ENCODE assay signal across 12 cellular contexts in genomic region chr1:63189677-63190076, GRCh38.
A peak's percentile ranks its signal among the peaks of the same experiment; 100 is the strongest.
DNase-seq lines count a peak whose midpoint lies in the region; ATAC-seq and TF ChIP-seq lines count a peak whose summit lies in the region.
"Had no signal": no experiment of that assay in that cellular context is flagged by ENCODE, and none has a peak within 500 bp of the region (broad histone marks: within the 10 kb centered on the region; RNA-seq: fewer than 3 reads in every experiment).

No MANE protein-coding gene starts in this region.

- DNase-seq in NCI-H2029 treated with DMSO at 0.1 percent for 48 hours (lab: John Stamatoyannopoulos, UW) (peak; percentile 23), NCI-H2029 (lab: John Stamatoyannopoulos, UW) (no peak), NCI-H1417 treated with DMSO at 0.1 percent for 48 hours (lab: John Stamatoyannopoulos, UW) (peak; percentile 86), WERI-Rb-1 (no peak), progenitor cell of endocrine pancreas (ENCODE audit: low spot score, unreplicated experiment) (no peak)
- DNase-seq: HFFc6, thyroid gland had no signal

- H3K36me3 ChIP-seq in WERI-Rb-1, result no peaks in the 10 kb centered on the region
- H3K36me3 ChIP-seq: cardiac muscle cell, thyroid gland had no signal

- H3K4me3 Mint-ChIP-seq in progenitor cell of endocrine pancreas (ENCODE audit: low read depth), result no peak overlapping the region
- H3K4me3 Mint-ChIP-seq: HFFc6 had no signal

- H3K36me3 Mint-ChIP-seq in progenitor cell of endocrine pancreas (ENCODE audit: insufficient read depth), result no peaks in the 10 kb centered on the region

- H3K4me1 Mint-ChIP-seq in progenitor cell of endocrine pancreas (ENCODE audit: low read depth), result peaks cover 4% of the 10 kb centered on the region

- H3K27me3 ChIP-seq in WERI-Rb-1 (ENCODE audit: insufficient read depth, low read depth, severe bottlenecking), result no peaks in the 10 kb centered on the region
- H3K27me3 ChIP-seq: thyroid gland had no signal

- H3K9me3 Mint-ChIP-seq in progenitor cell of endocrine pancreas (ENCODE audit: low read depth), result no peaks in the 10 kb centered on the region

- no peak overlapping the region for H3K27ac ChIP-seq in WERI-Rb-1
- H3K27ac ChIP-seq: A549, cardiac muscle cell, thyroid gland had no signal

- no peaks in the 10 kb centered on the region for H3K27me3 Mint-ChIP-seq in progenitor cell of endocrine pancreas

- ATAC-seq in GM19467 (IDR thresholded peaks at IDR 0.05; ENCODE audit: unreplicated experiment), result no peak
- no peak for ATAC-seq in HG03095 (IDR thresholded peaks at IDR 0.05; ENCODE audit: unreplicated experiment)
- ATAC-seq in GM21423 (IDR thresholded peaks at IDR 0.05; ENCODE audit: unreplicated experiment), result no peak
- ATAC-seq: A549 had no signal

- H3K9me3 ChIP-seq in WERI-Rb-1 (ENCODE audit: severe bottlenecking), result no peaks in the 10 kb centered on the region
- H3K9me3 ChIP-seq: A549, thyroid gland had no signal

- TF ChIP-seq CTCF in WERI-Rb-1 (IDR thresholded peaks at IDR 0.05; ENCODE audit: low read depth, low read length), result peak; percentile 38
- TF ChIP-seq CTCF in progenitor cell of endocrine pancreas (IDR thresholded peaks at IDR 0.05; ENCODE audit: unreplicated experiment), result peak; percentile 45

- no peak overlapping the region for H3K27ac Mint-ChIP-seq in progenitor cell of endocrine pancreas
- H3K27ac Mint-ChIP-seq: HFFc6 had no signal

- no peak overlapping the region for H3K4me3 ChIP-seq in WERI-Rb-1 (ENCODE audit: low read depth, low read length)
- H3K4me3 ChIP-seq: A549, cardiac muscle cell, thyroid gland had no signal

Comparison
In these comparisons a context has a peak if more than half of its experiments do, and no peak if none do; other contexts are left out.
1. DNase-seq: peak in NCI-H2029 treated with DMSO at 0.1 percent for 48 hours (single experiment) and NCI-H1417 treated with DMSO at 0.1 percent for 48 hours (single experiment); none in NCI-H2029 (single experiment), WERI-Rb-1 (single experiment) and progenitor cell of endocrine pancreas (single experiment).